In genomic region chr15:34336333-34336732, GRCh38 we compare ENCODE assay signal across 9 cellular contexts. TPM values are rescaled to one million over a fixed set of nuclear protein-coding genes. Genes with fewer than 3 reads are reported as not detected.
DNase-seq lines count a peak whose midpoint lies in the region; ATAC-seq and TF ChIP-seq lines count a peak whose summit lies in the region.
"Had no signal": no experiment of that assay in that cellular context is flagged by ENCODE, and none has a peak within 500 bp of the region (broad histone marks: within the 10 kb centered on the region; RNA-seq: fewer than 3 reads in every experiment).

No MANE protein-coding gene starts in this region.

- no peak overlapping the region for H4K91ac ChIP-seq in trophoblast cell (ENCODE audit: low read depth, low read length)

- peak overlapping the region; percentile 94 for H3K27ac ChIP-seq in left ventricle myocardium inferior (replicated peaks)
- H3K27ac ChIP-seq in liver (ENCODE audit: low read depth in 1 of 2, low read length in 2 of 2), result peak overlapping the region; percentile 71 to 92
- H3K27ac ChIP-seq in upper lobe of left lung, result peak overlapping the region; percentile 91 to 97 (median 94)
- no peak overlapping the region for H3K27ac ChIP-seq in trophoblast cell (ENCODE audit: low read depth, low read length)

- TF ChIP-seq RAD21 in liver (IDR thresholded peaks at IDR 0.05), result no peak

- H3K79me1 ChIP-seq in trophoblast cell (ENCODE audit: low read length), result peaks cover 2% of the 10 kb centered on the region

- H3K36me3 ChIP-seq in left ventricle myocardium inferior (peaks cover 19% of the 10 kb centered on the region), liver (ENCODE audit: control insufficient read depth in 4 of 4, insufficient read depth in 3 of 4, low read depth in 1 of 4, low read length in 3 of 4) (peaks cover 0 to 4% (median under 1%) of the 10 kb centered on the region in 4 donors), upper lobe of left lung (peaks cover 0 to 16% (median 1%) of the 10 kb centered on the region in 4 donors), trophoblast cell (ENCODE audit: control insufficient read depth in 1 of 2, insufficient read depth in 2 of 2, low read length in 2 of 2) (peaks cover 3 to 4% of the 10 kb centered on the region in 2 experiments)

- 89% methylated on average over 14 of the region's 14 CpGs for WGBS in liver
- WGBS in upper lobe of left lung, 2 donors, result 78 to 84% methylated on average over 14 of the region's 14 CpGs
- no CpG with 5 or more reads among the region's 14 CpGs for WGBS in trophoblast cell (ENCODE audit: extremely low coverage, insufficient coverage, insufficient read length)

- peak overlapping the region in 1 of 2 donors; percentile 71 for H3K9ac ChIP-seq in liver (ENCODE audit: low read depth in 1 of 2, low read length in 2 of 2)
- no peak overlapping the region for H3K9ac ChIP-seq in trophoblast cell (ENCODE audit: low read length)

- H3K23ac ChIP-seq in trophoblast cell (ENCODE audit: low read length), result no peak overlapping the region

- H3K18ac ChIP-seq in trophoblast cell (ENCODE audit: low read length), result no peak overlapping the region

- DNase-seq in left ventricle myocardium inferior (no peak), left ventricle myocardium superior (no peak), upper lobe of left lung (no peak), ACHN (no peak), trophoblast cell (no peak), NCI-H146 treated with DMSO at 0.1 percent for 48 hours (lab: John Stamatoyannopoulos, UW; ENCODE audit: unreplicated experiment) (no peak)
- DNase-seq in activated CD8-positive, alpha-beta T cell treated with anti-CD3 and anti-CD28 coated beads for 36 hours, result peak; percentile 41

- peaks cover 20% of the 10 kb centered on the region for H3K36me3 Mint-ChIP-seq in activated CD8-positive, alpha-beta T cell treated with anti-CD3 and anti-CD28 coated beads for 36 hours (ENCODE audit: low read depth)

- no peak for ATAC-seq in left ventricle myocardium superior
- no peak for ATAC-seq in activated CD8-positive, alpha-beta T cell treated with anti-CD3 and anti-CD28 coated beads for 36 hours
- ATAC-seq in upper lobe of left lung (ENCODE audit: low FRiP score in 2 of 2), result no peak
- ATAC-seq: activated CD4-positive, CD25-positive, alpha-beta regulatory T cell treated with anti-CD3 and anti-CD28 coated beads, Interleukin-2, amount 50 U/mL, for 24 hours had no signal

- no peak overlapping the region for H2BK120ac ChIP-seq in trophoblast cell (ENCODE audit: insufficient read depth, low read length, poor library complexity)

- H2BK5ac ChIP-seq in trophoblast cell (ENCODE audit: low read depth, low read length, poor library complexity), result no peak overlapping the region

- H2AFZ ChIP-seq in trophoblast cell (ENCODE audit: insufficient read depth, low read length, poor library complexity), result no peak overlapping the region

- CTCF ChIA-PET in activated CD8-positive, alpha-beta T cell treated with anti-CD3 and anti-CD28 coated beads for 36 hours (lab: Charles Lee), result interaction anchor here (0.7 to 4.6 kb wide), 2 partner anchors 12 to 30 kb away, joined by 3 to 42 read pairs; partner anchors contain the start of gene LPCAT4

- no peaks in the 10 kb centered on the region for H3K79me2 ChIP-seq in trophoblast cell (ENCODE audit: control insufficient read depth, insufficient read depth, low read length, poor library complexity)

- no peak for TF ChIP-seq POLR2A in upper lobe of left lung (IDR thresholded peaks at IDR 0.05)

- H3K27ac Mint-ChIP-seq in activated CD8-positive, alpha-beta T cell treated with anti-CD3 and anti-CD28 coated beads for 36 hours, result peak overlapping the region; percentile 95

- H4K8ac ChIP-seq in trophoblast cell (ENCODE audit: low read depth, low read length), result no peak overlapping the region

- peaks cover 58% of the 10 kb centered on the region for H3K4me1 Mint-ChIP-seq in activated CD8-positive, alpha-beta T cell treated with anti-CD3 and anti-CD28 coated beads for 36 hours (ENCODE audit: low read depth)

- intact Hi-C loops in left ventricle myocardium inferior (cut with micrococcal nuclease) (no loop called here), left ventricle myocardium superior (cut with micrococcal nuclease) (no loop called here)
- intact Hi-C loops in activated CD8-positive, alpha-beta T cell treated with anti-CD3 and anti-CD28 coated beads for 36 hours (cut with micrococcal nuclease), result loop anchor here (10.0 kb wide), 1 partner anchor 248 kb away; the partner anchor contains the start of gene GOLGA8B

- H3K4me3 Mint-ChIP-seq in activated CD8-positive, alpha-beta T cell treated with anti-CD3 and anti-CD28 coated beads for 36 hours, result peak overlapping the region; percentile 99

- H3K27me3 Mint-ChIP-seq in activated CD8-positive, alpha-beta T cell treated with anti-CD3 and anti-CD28 coated beads for 36 hours, result no peaks in the 10 kb centered on the region

- POLR2A ChIA-PET in activated CD8-positive, alpha-beta T cell treated with anti-CD3 and anti-CD28 coated beads for 36 hours (lab: Charles Lee), result interaction anchor here (1.1 to 3.0 kb wide), 2 partner anchors 8 to 31 kb away, joined by 4 to 18 read pairs; partner anchors contain the start of gene LPCAT4

- TF ChIP-seq CTCF in left ventricle myocardium inferior (IDR thresholded peaks at IDR 0.05; ENCODE audit: borderline replicate concordance), result no peak
- no peak for TF ChIP-seq CTCF in activated CD8-positive, alpha-beta T cell treated with anti-CD3 and anti-CD28 coated beads for 36 hours (IDR thresholded peaks at IDR 0.05)
- TF ChIP-seq CTCF in liver (IDR thresholded peaks at IDR 0.05; ENCODE audit: low read depth, low read length, missing input control), result no peak
- no peak for TF ChIP-seq CTCF in upper lobe of left lung (IDR thresholded peaks at IDR 0.05)

- no peaks in the 10 kb centered on the region for H3K9me3 Mint-ChIP-seq in activated CD8-positive, alpha-beta T cell treated with anti-CD3 and anti-CD28 coated beads for 36 hours

- H3K14ac ChIP-seq in trophoblast cell (ENCODE audit: low read length), result no peak overlapping the region

- H3K9me3 ChIP-seq in left ventricle myocardium inferior (replicated peaks) (no peaks in the 10 kb centered on the region), liver (ENCODE audit: control insufficient read depth in 4 of 4, low read length in 3 of 4) (no peaks in the 10 kb centered on the region), upper lobe of left lung (no peaks in the 10 kb centered on the region), trophoblast cell (ENCODE audit: insufficient read depth, low read depth, low read length) (peaks cover 2% of the 10 kb centered on the region)

- H3K27me3 ChIP-seq in left ventricle myocardium inferior (ENCODE audit: low read depth) (no peaks in the 10 kb centered on the region), liver (ENCODE audit: control insufficient read depth in 4 of 4, insufficient read depth in 4 of 4, low read length in 3 of 4) (no peaks in the 10 kb centered on the region), upper lobe of left lung (no peaks in the 10 kb centered on the region), trophoblast cell (ENCODE audit: insufficient read depth, low read length) (no peaks in the 10 kb centered on the region)

- H2AK5ac ChIP-seq in trophoblast cell (ENCODE audit: low read length), result no peak overlapping the region

- H3K4me3 ChIP-seq in left ventricle myocardium inferior (peak overlapping the region; percentile 86), liver (ENCODE audit: low read depth in 1 of 3, low read length in 3 of 3) (no peak overlapping the region), upper lobe of left lung (peak overlapping the region in 3 of 4 donors; percentile 6 to 98 (median 96)), trophoblast cell (ENCODE audit: low read depth, low read length) (no peak overlapping the region)

- no peak for TF ChIP-seq EP300 in upper lobe of left lung (IDR thresholded peaks at IDR 0.05)

- peaks cover 64% of the 10 kb centered on the region for H3K4me1 ChIP-seq in left ventricle myocardium inferior
- H3K4me1 ChIP-seq in liver (ENCODE audit: control insufficient read depth in 4 of 4, insufficient read depth in 4 of 4, low read length in 3 of 4), result peaks cover 0 to 16% (median 4%) of the 10 kb centered on the region in 4 donors
- peaks cover 24 to 50% (median 34%) of the 10 kb centered on the region in 4 donors for H3K4me1 ChIP-seq in upper lobe of left lung
- H3K4me1 ChIP-seq in trophoblast cell (ENCODE audit: control insufficient read depth in 1 of 2, insufficient read depth in 2 of 2, low read length in 2 of 2), result peaks cover 0 to 6% of the 10 kb centered on the region in 2 experiments

- H3K4me2 ChIP-seq in trophoblast cell (ENCODE audit: low read length), result no peak overlapping the region

- H4K12ac ChIP-seq in trophoblast cell (ENCODE audit: low read depth, low read length), result no peak overlapping the region

- in situ Hi-C loops in ACHN (cut with HindIII; ENCODE audit: low pct_ligation_motif_present, low pct_unique_long_range_greater_than_20kb, low sequenced_read_pairs), result no loop called here

- H2BK12ac ChIP-seq in trophoblast cell (ENCODE audit: low read length), result no peak overlapping the region

- H3K4ac ChIP-seq in trophoblast cell (ENCODE audit: low read depth, low read length), result no peak overlapping the region

TF ChIP-seq in liver, 16 proteins besides CTCF, POLR2A, EP300 and RAD21 (continues in another document):
- TF ChIP-seq HNF4G (IDR thresholded peaks at IDR 0.05) (no peak), EGR1 (IDR thresholded peaks at IDR 0.05; ENCODE audit: low read depth in 2 of 2) (no peak)

RNA-seq across cellular contexts. Expression of gene SLC12A6, which starts 1.2 kb away (rescaled TPM):
- total RNA-seq in left ventricle myocardium inferior, result 25.7 TPM
- 31.0 TPM for total RNA-seq in left ventricle myocardium superior
- 10 to 100 TPM; 22.2 to 24.8 TPM for total RNA-seq in activated CD8-positive, alpha-beta T cell treated with anti-CD3 and anti-CD28 coated beads for 36 hours
- 10 to 100 TPM; 11.8 to 17.8 TPM for total RNA-seq in liver
- 1 to 10 TPM; 1.9 to 2.4 TPM for polyA plus RNA-seq in liver
- total RNA-seq in upper lobe of left lung, result 10 to 100 TPM; 35.3 to 68.1 (median 50.4) TPM
- 6.9 and 7.7 TPM in 2 replicates for polyA plus RNA-seq in trophoblast cell (2013)

RNA-seq across cellular contexts. Expression of gene NOP10, which starts 6.6 kb away (rescaled TPM):
- 140 TPM for total RNA-seq in left ventricle myocardium inferior
- total RNA-seq in left ventricle myocardium superior, result 146 TPM
- 100 to 1,000 TPM; 225 to 226 TPM for total RNA-seq in activated CD8-positive, alpha-beta T cell treated with anti-CD3 and anti-CD28 coated beads for 36 hours
- total RNA-seq in liver, result 100 to 1,000 TPM; 104 to 105 TPM
- 100 to 1,000 TPM; 145 to 223 TPM for polyA plus RNA-seq in liver
- 100 to 1,000 TPM in 3 of 6 donors, 10 to 100 TPM in 3; 75.4 to 177 (median 104) TPM for total RNA-seq in upper lobe of left lung
- 349 TPM in 2 replicates for polyA plus RNA-seq in trophoblast cell (2013)

RNA-seq across cellular contexts. Expression of gene NUTM1, which starts 6.8 kb away (rescaled TPM):
- not detected for total RNA-seq in left ventricle myocardium inferior
- not detected for total RNA-seq in left ventricle myocardium superior
- total RNA-seq in activated CD8-positive, alpha-beta T cell treated with anti-CD3 and anti-CD28 coated beads for 36 hours, result not detected
- not detected for total RNA-seq in liver
- not detected for polyA plus RNA-seq in liver
- total RNA-seq in upper lobe of left lung, result not detected
- 0.01 TPM in 1 of 2 replicates, not detected in the other for polyA plus RNA-seq in trophoblast cell (2013)

RNA-seq across cellular contexts. Expression of gene LPCAT4, which starts 30.7 kb away (rescaled TPM):
- total RNA-seq in left ventricle myocardium inferior, result 80.6 TPM
- 103 TPM for total RNA-seq in left ventricle myocardium superior
- 10 to 100 TPM; 55.6 to 56.9 TPM for total RNA-seq in activated CD8-positive, alpha-beta T cell treated with anti-CD3 and anti-CD28 coated beads for 36 hours
- total RNA-seq in liver, result 1 to 10 TPM; 1.1 to 1.7 TPM
- polyA plus RNA-seq in liver, result 1 to 10 TPM; 2.0 to 2.4 TPM
- total RNA-seq in upper lobe of left lung, result 10 to 100 TPM; 16.3 to 39.0 (median 23.9) TPM
- 35.0 and 37.8 TPM in 2 replicates for polyA plus RNA-seq in trophoblast cell (2013)

Comparison
In these comparisons a context has a peak if more than half of its experiments do, and no peak if none do; other contexts are left out.
1. H3K4me3 ChIP-seq: peak in left ventricle myocardium inferior (single experiment) and upper lobe of left lung (3 of 4); none in liver (0 of 3) and trophoblast cell (single experiment).